ENCODE assay signal across 1 cellular context in genomic region chr3:188322135-188322892, GRCh38.
TF ChIP-seq lines count a peak whose summit lies in the region.

No MANE protein-coding gene starts in this region.

TF ChIP-seq in SK-N-SH, 30 proteins besides CTCF, POLR2A, EP300 and RAD21 (continued from another document):
- no peak for TF ChIP-seq IRF3 (IDR thresholded peaks at IDR 0.05; ENCODE audit: low read depth, low read length)
- TF ChIP-seq REST (IDR thresholded peaks at IDR 0.05; ENCODE audit: low read depth, low read length): no peak
- TF ChIP-seq NRF1 (IDR thresholded peaks at IDR 0.05; ENCODE audit: low read depth, low read length): no peak
- no peak for TF ChIP-seq TEAD4 (IDR thresholded peaks at IDR 0.05; ENCODE audit: borderline replicate concordance, insufficient read depth)
- TF ChIP-seq PBX3 (IDR thresholded peaks at IDR 0.05): no peak
- TF ChIP-seq CHD2 (IDR thresholded peaks at IDR 0.05; ENCODE audit: low read length, partially characterized antibody): no peak
- no peak for TF ChIP-seq FOXM1 (IDR thresholded peaks at IDR 0.05; ENCODE audit: low read depth)
